In the genomic region with DNA sequence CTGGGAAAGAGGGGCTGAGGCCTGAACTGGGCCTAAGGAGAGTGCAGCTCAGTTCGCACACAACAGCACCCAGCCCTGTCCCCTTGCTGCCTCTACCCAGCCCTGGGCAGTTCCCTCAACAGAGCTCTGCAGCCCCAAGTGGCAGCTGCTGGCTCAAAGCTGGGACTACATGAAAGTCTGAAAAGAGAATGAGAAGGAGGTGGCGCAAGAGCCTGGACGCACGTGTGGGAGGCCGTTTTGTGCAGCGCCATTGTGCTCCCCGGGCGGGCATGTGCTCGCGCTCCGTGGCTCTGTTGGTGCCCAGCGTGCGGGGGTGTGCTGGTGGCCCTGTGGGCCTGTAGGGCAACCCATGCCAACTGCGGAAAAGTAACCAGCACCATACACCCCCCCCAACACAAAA, we compare ENCODE assay signal across 12 cellular contexts. TPM values are rescaled to one million over a fixed set of nuclear protein-coding genes. Genes with fewer than 3 reads are reported as not detected.
A peak's percentile ranks its signal among the peaks of the same experiment; 100 is the strongest.
DNase-seq lines count a peak whose midpoint lies in the region; ATAC-seq and TF ChIP-seq lines count a peak whose summit lies in the region.
"Had no signal": no experiment of that assay in that cellular context is flagged by ENCODE, and none has a peak within 500 bp of the region (broad histone marks: within the 10 kb centered on the region; RNA-seq: fewer than 3 reads in every experiment).

No MANE protein-coding gene starts in this region.

- H3K9me3 ChIP-seq in left ventricle myocardium inferior (replicated peaks), result no peaks in the 10 kb centered on the region
- H3K9me3 ChIP-seq in prostate gland, result no peaks in the 10 kb centered on the region

- intact Hi-C loops in left ventricle myocardium inferior (cut with micrococcal nuclease), result no loop called here
- intact Hi-C loops in prostate gland (cut with DNase I), result loop anchor here (10.0 kb wide), 1 partner anchor 238 kb away; no protein-coding TSS in a partner anchor
- intact Hi-C loops in activated CD4-positive, alpha-beta T cell treated with anti-CD3 and anti-CD28 coated beads, Interleukin-2, amount 10 ng/mL, durations not matched to agents 24 days and 14 days (cut with micrococcal nuclease), result no loop called here

- no peak for TF ChIP-seq POLR2A in prostate gland (IDR thresholded peaks at IDR 0.05)

- H3K9me3 Mint-ChIP-seq in activated CD4-positive, alpha-beta T cell treated with anti-CD3 and anti-CD28 coated beads, Interleukin-2, amount 10 ng/mL, durations not matched to agents 24 days and 14 days, result no peaks in the 10 kb centered on the region
- H3K9me3 Mint-ChIP-seq: nephron progenitor cell had no signal

- H3K36me3 ChIP-seq in left ventricle myocardium inferior, result peaks cover 51% of the 10 kb centered on the region
- no peaks in the 10 kb centered on the region for H3K36me3 ChIP-seq in prostate gland

- H3K4me3 ChIP-seq in left ventricle myocardium inferior, result peak overlapping the region; percentile 37
- H3K4me3 ChIP-seq in prostate gland, result no peak overlapping the region

- no peak overlapping the region for H3K4me3 Mint-ChIP-seq in activated CD4-positive, alpha-beta T cell treated with anti-CD3 and anti-CD28 coated beads, Interleukin-2, amount 10 ng/mL, durations not matched to agents 24 days and 14 days
- H3K4me3 Mint-ChIP-seq: nephron progenitor cell had no signal

- H3K4me1 ChIP-seq in left ventricle myocardium inferior (peaks cover 40% of the 10 kb centered on the region), prostate gland (replicated peaks) (peaks cover 16% of the 10 kb centered on the region)

- ATAC-seq in HG02763 (IDR thresholded peaks at IDR 0.05; ENCODE audit: unreplicated experiment), result no peak

- DNase-seq in amygdala (lab: John Stamatoyannopoulos, UW), result peak in 53 of 56 donors; percentile 41 to 91 (median 76)
- DNase-seq in left ventricle myocardium inferior, result no peak
- DNase-seq in prostate gland (ENCODE audit: low spot score), result peak; percentile 23
- DNase-seq in activated effector memory CD4-positive, alpha-beta T cell treated with Interleukin-2 at 50 U/mL for 16 hours, result no peak
- no peak for DNase-seq in activated CD4-positive, alpha-beta T cell treated with anti-CD3 and anti-CD28 coated beads, Interleukin-2, amount 10 ng/mL, durations not matched to agents 24 days and 14 days
- no peak for DNase-seq in stimulated activated CD4-positive, alpha-beta T cell treated with anti-CD3 and anti-CD28 coated beads, Interleukin-4, amount 100 ng/mL, for 1 hour
- DNase-seq: foreskin melanocyte, NCI-H69, nephron progenitor cell, T-helper 1 cell had no signal

- H3K27ac ChIP-seq in 22Rv1, result peak overlapping the region; percentile 23; the same call in 1 of the 2 replicates
- peak overlapping the region; percentile 85 for H3K27ac ChIP-seq in left ventricle myocardium inferior (replicated peaks)
- H3K27ac ChIP-seq in prostate gland, result peak overlapping the region; percentile 78 to 83

- peaks cover 18% of the 10 kb centered on the region for H3K36me3 Mint-ChIP-seq in activated CD4-positive, alpha-beta T cell treated with anti-CD3 and anti-CD28 coated beads, Interleukin-2, amount 10 ng/mL, durations not matched to agents 24 days and 14 days (ENCODE audit: low read depth)

- WGBS in prostate gland, result 46% methylated on average over 14 of the region's 14 CpGs

- TF ChIP-seq CTCF in 22Rv1 (IDR thresholded peaks at IDR 0.05), result no peak
- no peak for TF ChIP-seq CTCF in left ventricle myocardium inferior (IDR thresholded peaks at IDR 0.05; ENCODE audit: borderline replicate concordance)
- TF ChIP-seq CTCF in prostate gland (IDR thresholded peaks at IDR 0.05), result peak in 1 of 4 experiments; percentile 12

- H3K27me3 ChIP-seq in left ventricle myocardium inferior (ENCODE audit: low read depth) (no peaks in the 10 kb centered on the region), prostate gland (replicated peaks; ENCODE audit: insufficient read depth) (no peaks in the 10 kb centered on the region)

- H3K27me3 Mint-ChIP-seq in activated CD4-positive, alpha-beta T cell treated with anti-CD3 and anti-CD28 coated beads, Interleukin-2, amount 10 ng/mL, durations not matched to agents 24 days and 14 days, result no peaks in the 10 kb centered on the region

- peaks cover 2% of the 10 kb centered on the region for H3K4me1 Mint-ChIP-seq in activated CD4-positive, alpha-beta T cell treated with anti-CD3 and anti-CD28 coated beads, Interleukin-2, amount 10 ng/mL, durations not matched to agents 24 days and 14 days

- no peak overlapping the region for H3K27ac Mint-ChIP-seq in activated CD4-positive, alpha-beta T cell treated with anti-CD3 and anti-CD28 coated beads, Interleukin-2, amount 10 ng/mL, durations not matched to agents 24 days and 14 days

RNA-seq across cellular contexts. Expression of gene GPR37L1, which starts 10.3 kb away (rescaled TPM):
- total RNA-seq in left ventricle myocardium inferior, result 0.05 TPM
- total RNA-seq in prostate gland, result under 1 TPM; 0.09 to 0.28 TPM
- not detected in 2 replicates for total RNA-seq in activated CD4-positive, alpha-beta T cell treated with anti-CD3 and anti-CD28 coated beads, Interleukin-2, amount 10 ng/mL, durations not matched to agents 24 days and 14 days

RNA-seq across cellular contexts. Expression of gene ARL8A, which starts 11.5 kb away (rescaled TPM):
- 64.7 TPM for total RNA-seq in left ventricle myocardium inferior
- 100 to 1,000 TPM in 1 of 2 donors, 10 to 100 TPM in 1; 39.9 to 102 TPM for total RNA-seq in prostate gland
- total RNA-seq in activated CD4-positive, alpha-beta T cell treated with anti-CD3 and anti-CD28 coated beads, Interleukin-2, amount 10 ng/mL, durations not matched to agents 24 days and 14 days, result 51.9 and 57.4 TPM in 2 replicates

RNA-seq across cellular contexts. Expression of gene PTPN7, which starts 27.4 kb away (rescaled TPM):
- total RNA-seq in left ventricle myocardium inferior (0.44 TPM), prostate gland (10 to 100 TPM in 1 of 2 donors, under 1 TPM in 1; 0.73 to 61.8 TPM)
- total RNA-seq in activated CD4-positive, alpha-beta T cell treated with anti-CD3 and anti-CD28 coated beads, Interleukin-2, amount 10 ng/mL, durations not matched to agents 24 days and 14 days, result 475 and 478 TPM in 2 replicates

Comparison
In these comparisons a context has a peak if more than half of its experiments do, and no peak if none do; other contexts are left out.
1. H3K27ac ChIP-seq: peak in every context shown above with its lines; median percentile 85 in left ventricle myocardium inferior; 80 in prostate gland; 23 in 22Rv1.
2. DNase-seq: peak in amygdala (53 of 56) and prostate gland (single experiment); none in left ventricle myocardium inferior (single experiment), activated effector memory CD4-positive, alpha-beta T cell treated with Interleukin-2 at 50 U/mL for 16 hours (single experiment), activated CD4-positive, alpha-beta T cell treated with anti-CD3 and anti-CD28 coated beads, Interleukin-2, amount 10 ng/mL, durations not matched to agents 24 days and 14 days (single experiment) and stimulated activated CD4-positive, alpha-beta T cell treated with anti-CD3 and anti-CD28 coated beads, Interleukin-4, amount 100 ng/mL, for 1 hour (single experiment).